Comparison of ENCODE assay signal across 1 cellular context in the genomic region with DNA sequence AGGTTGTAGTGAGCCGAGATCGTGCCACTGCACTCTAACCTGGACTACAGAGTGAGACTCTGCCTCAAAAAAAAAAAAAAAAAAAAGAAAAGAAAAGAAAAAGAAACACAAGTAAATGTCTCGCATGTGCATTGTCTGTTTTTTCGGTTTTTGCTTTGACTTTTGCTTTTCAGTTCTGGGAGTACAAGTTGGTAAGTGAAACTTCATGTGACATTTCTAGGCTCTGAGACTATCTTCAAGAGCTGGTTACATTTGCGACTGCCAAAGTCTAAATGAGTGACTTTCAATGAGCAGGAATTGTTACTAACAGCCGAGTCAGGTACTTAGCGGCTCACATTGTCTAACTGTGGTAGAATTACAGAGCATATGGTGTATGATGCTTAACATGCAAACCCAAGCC.
TF ChIP-seq lines count a peak whose summit lies in the region.

No MANE protein-coding gene starts in this region.

TF ChIP-seq in IMR-90, 13 proteins besides CTCF, POLR2A, EP300 and RAD21:
- TF ChIP-seq SMC3 (IDR thresholded peaks at IDR 0.05; ENCODE audit: low read depth, low read length), result no peak
- TF ChIP-seq RCOR1 (IDR thresholded peaks at IDR 0.05; ENCODE audit: insufficient replicate concordance, low read length), result no peak
- no peak for TF ChIP-seq BHLHE40 (IDR thresholded peaks at IDR 0.05; ENCODE audit: low read depth, low read length)
- no peak for TF ChIP-seq MAFK (IDR thresholded peaks at IDR 0.05; ENCODE audit: low read depth, low read length)
- no peak for TF ChIP-seq RFX5 (IDR thresholded peaks at IDR 0.05; ENCODE audit: low read depth, low read length)
- TF ChIP-seq, protein P1, sequence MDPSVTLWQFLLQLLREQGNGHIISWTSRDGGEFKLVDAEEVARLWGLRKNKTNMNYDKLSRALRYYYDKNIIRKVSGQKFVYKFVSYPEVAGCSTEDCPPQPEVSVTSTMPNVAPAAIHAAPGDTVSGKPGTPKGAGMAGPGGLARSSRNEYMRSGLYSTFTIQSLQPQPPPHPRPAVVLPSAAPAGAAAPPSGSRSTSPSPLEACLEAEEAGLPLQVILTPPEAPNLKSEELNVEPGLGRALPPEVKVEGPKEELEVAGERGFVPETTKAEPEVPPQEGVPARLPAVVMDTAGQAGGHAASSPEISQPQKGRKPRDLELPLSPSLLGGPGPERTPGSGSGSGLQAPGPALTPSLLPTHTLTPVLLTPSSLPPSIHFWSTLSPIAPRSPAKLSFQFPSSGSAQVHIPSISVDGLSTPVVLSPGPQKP (IDR thresholded peaks at IDR 0.05; ENCODE audit: borderline replicate concordance, low read depth, low read length), result no peak
- TF ChIP-seq NFE2L2 (IDR thresholded peaks at IDR 0.05; ENCODE audit: low read depth, low read length), result no peak
- TF ChIP-seq MAZ (IDR thresholded peaks at IDR 0.05; ENCODE audit: borderline replicate concordance, low read depth, low read length), result no peak
- TF ChIP-seq FOS (IDR thresholded peaks at IDR 0.05; ENCODE audit: low read depth, low read length), result no peak
- TF ChIP-seq MXI1 (IDR thresholded peaks at IDR 0.05; ENCODE audit: borderline replicate concordance, low read depth, low read length), result no peak
- no peak for TF ChIP-seq CHD1 (IDR thresholded peaks at IDR 0.05; ENCODE audit: low read depth, low read length)
- TF ChIP-seq USF2 (IDR thresholded peaks at IDR 0.05; ENCODE audit: low read depth, low read length), result no peak
- no peak for TF ChIP-seq CEBPB (IDR thresholded peaks at IDR 0.05; ENCODE audit: low read depth, low read length)
